In the genomic region with DNA sequence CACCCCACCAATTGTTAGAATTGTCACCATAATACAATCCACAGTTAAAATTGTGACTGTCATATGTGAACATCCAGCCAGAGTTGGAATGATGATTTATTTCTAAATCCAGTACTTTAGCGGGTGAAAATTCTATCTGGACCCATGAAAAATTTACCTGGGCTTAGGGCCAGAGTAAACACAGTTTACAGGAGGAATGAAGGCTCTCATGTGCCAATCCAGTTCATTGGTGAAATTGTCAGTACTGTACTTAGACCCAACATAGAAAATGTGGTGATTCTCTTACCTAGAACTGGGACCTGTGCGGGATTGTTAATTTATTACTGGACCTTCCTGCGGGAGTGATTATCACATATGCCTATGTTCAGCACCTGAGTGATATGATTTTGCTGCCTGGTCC, we compare ENCODE assay signal across 9 cellular contexts.
"Had no signal": no experiment of that assay in that cellular context is flagged by ENCODE, and none has a peak within 500 bp of the region (broad histone marks: within the 10 kb centered on the region; RNA-seq: fewer than 3 reads in every experiment).

No MANE protein-coding gene starts in this region.

- DNase-seq: H9, HCEC 1CT, IMR-90, KG1 had no signal

- H3K4me3 ChIP-seq: GM23338, K562 had no signal

- ATAC-seq: GM23338, K562 had no signal

- FAIRE-seq: H1, H54, HTR-8/SVneo, K562 had no signal
